In the genomic region with DNA sequence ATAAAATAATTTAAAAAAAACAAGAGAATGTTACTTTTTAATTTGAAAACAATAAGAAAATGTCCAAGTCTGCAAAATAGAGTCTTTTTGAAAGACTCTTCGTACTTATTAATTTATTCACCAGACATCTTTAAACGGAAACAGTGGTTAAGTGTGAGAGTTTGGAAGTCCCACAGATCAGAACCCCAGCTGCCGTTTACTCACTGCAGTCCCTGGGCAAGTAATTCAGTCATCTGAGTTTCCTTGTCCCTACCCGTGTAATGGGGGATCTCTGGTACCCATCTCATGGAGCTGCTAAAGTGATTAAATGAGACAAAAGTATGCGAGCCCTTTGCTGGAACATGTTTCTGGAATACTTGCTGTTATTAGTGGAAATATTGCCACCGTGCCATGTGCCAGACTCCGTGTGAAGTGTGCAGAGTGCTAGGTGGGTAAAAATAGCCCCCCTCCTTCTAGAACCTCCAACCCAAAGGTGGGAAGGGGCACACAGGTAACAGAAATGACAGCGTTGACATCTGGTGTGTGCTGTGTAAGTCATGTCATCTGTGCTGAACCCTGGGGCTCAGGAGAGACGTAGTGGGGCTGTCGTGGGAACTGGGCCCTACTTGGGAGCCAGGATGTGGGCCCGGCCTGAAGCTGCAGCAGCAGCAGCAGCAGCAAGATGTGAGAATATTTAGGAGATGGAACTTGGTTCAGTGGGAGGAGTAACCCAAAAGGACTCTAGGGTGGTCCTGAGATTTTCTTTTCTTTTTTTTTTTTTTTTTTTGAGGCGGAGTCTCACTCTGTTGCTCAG, we compare ENCODE assay signal across 21 cellular contexts.
DNase-seq lines count a peak whose midpoint lies in the region; ATAC-seq, FAIRE-seq and TF ChIP-seq lines count a peak whose summit lies in the region.
"Had no signal": no experiment of that assay in that cellular context is flagged by ENCODE, and none has a peak within 500 bp of the region (broad histone marks: within the 10 kb centered on the region; RNA-seq: fewer than 3 reads in every experiment).

No MANE protein-coding gene starts in this region.

- peak; percentile 59 for FAIRE-seq in GM12878 (lab: Jason Lieb, UNC)

- RAD21 ChIA-PET in GM12878 (lab: Charles Lee; ENCODE audit: unreplicated experiment), result interaction anchor here (0.8 to 1.2 kb wide), 5 partner anchors 17 to 101 kb away, joined by 3 to 6 read pairs (median 3); no protein-coding TSS in a partner anchor

- peak overlapping the region; percentile 3 for H3K27ac ChIP-seq in GM12878 (ENCODE audit: control insufficient read depth, insufficient read depth)
- H3K27ac ChIP-seq in psoas muscle, result peak overlapping the region; percentile 92
- H3K27ac ChIP-seq: SJSA1 had no signal

- H3K36me3 Mint-ChIP-seq in HFFc6 (ENCODE audit: low read depth), result peaks cover 1% of the 10 kb centered on the region

- no peaks in the 10 kb centered on the region for H3K27me3 ChIP-seq in GM12878 (replicated peaks in 1 of 2; ENCODE audit: control insufficient read depth in 2 of 2, insufficient read depth in 2 of 2, low read length in 1 of 2)
- H3K27me3 ChIP-seq in psoas muscle (ENCODE audit: insufficient read depth in 3 of 3, low read length in 2 of 3), result no peaks in the 10 kb centered on the region
- H3K27me3 ChIP-seq: BE2C, SJSA1 had no signal

- SMC1A ChIA-PET in GM12878 (lab: Charles Lee; ENCODE audit: uncharacterized antibody, unreplicated experiment), result interaction anchor here (0.7 to 3.1 kb wide), 8 partner anchors 12 to 71 kb away, joined by 3 to 16 read pairs (median 4); no protein-coding TSS in a partner anchor

- peaks cover under 1% of the 10 kb centered on the region; the same call in 1 of the 2 replicates for H3K27me3 Mint-ChIP-seq in HFFc6 (ENCODE audit: insufficient read depth)
- H3K27me3 Mint-ChIP-seq: effector memory CD8-positive, alpha-beta T cell had no signal

- BruUV-seq in GM12878 (replicated peaks; lab: Mats Ljungman, UMichigan), result no TSS peak

- POLR2A ChIA-PET in GM10248 (lab: Yijun Ruan, JAX) (interaction anchor here (0.6 kb wide), 1 partner anchor 124 kb away, joined by 5 read pairs; no protein-coding TSS in a partner anchor), GM12878 (lab: Charles Lee) (interaction anchor here (0.9 to 1.4 kb wide), 3 partner anchors 18 to 97 kb away, joined by 3 to 5 read pairs (median 3); no protein-coding TSS in a partner anchor)

- TF ChIP-seq CTCF in GM10248 (IDR thresholded peaks at IDR 0.05; ENCODE audit: control extremely low read depth, extremely low read depth, low read depth, missing control alignments) (no peak), HFFc6 (IDR thresholded peaks at IDR 0.05) (no peak), GM12878 (IDR thresholded peaks at IDR 0.05 in 2 of 3, conservative IDR thresholded peaks at IDR 0.05 in 1 of 3; ENCODE audit: control insufficient read depth in 2 of 3, extremely low read depth in 1 of 3, insufficient read depth in 1 of 3, low read depth in 3 of 3, low read length in 3 of 3) (no peak), psoas muscle (IDR thresholded peaks at IDR 0.05) (no peak)

- no peak overlapping the region for H2AFZ ChIP-seq in GM12878 (ENCODE audit: control insufficient read depth, low read depth, low read length)

- CTCF ChIA-PET in GM10248 (lab: Yijun Ruan, JAX), result interaction anchor here (1.4 kb wide), 1 partner anchor 12 kb away, joined by 4 read pairs; no protein-coding TSS in a partner anchor
- CTCF ChIA-PET in GM12878 (lab: Yijun Ruan, JAX), result interaction anchor here (0.9 to 1.3 kb wide), 3 partner anchors 19 to 167 kb away, joined by 3 to 5 read pairs (median 4); no protein-coding TSS in a partner anchor

- TF ChIP-seq EP300 in GM12878 (IDR thresholded peaks at IDR 0.05; ENCODE audit: borderline replicate concordance in 1 of 2, control insufficient read depth in 1 of 2, low read depth in 2 of 2, low read length in 2 of 2), result no peak

- 0 out of 2 replicates have a peak overlapping the region, but pooled peaks have one; percentile 10 for H3K27ac Mint-ChIP-seq in HFFc6
- H3K27ac Mint-ChIP-seq: activated T-cell treated with anti-CD3 and anti-CD28 coated beads, Interleukin-2, amount 50 U/mL, for 72 hours; effector memory CD8-positive, alpha-beta T cell had no signal

- intact Hi-C loops in GM12878 (cut with micrococcal nuclease; ENCODE audit: unreplicated experiment), result loop anchor here (2.0 to 10.0 kb wide), 2 partner anchors 27 to 213 kb away; no protein-coding TSS in a partner anchor
- intact Hi-C loops in psoas muscle (cut with DNase I), result no loop called here

- no peak overlapping the region for H3K4me3 ChIP-seq in GM12878
- H3K4me3 ChIP-seq in psoas muscle, result no peak overlapping the region
- H3K4me3 ChIP-seq: mucosa of descending colon, SJSA1 had no signal

- peaks cover 6% of the 10 kb centered on the region for H3K79me2 ChIP-seq in GM12878 (ENCODE audit: control insufficient read depth, insufficient read depth, low read length)

- no peak overlapping the region for H3K9ac ChIP-seq in GM12878 (ENCODE audit: control insufficient read depth, insufficient read depth, low read length)

- no peak for TF ChIP-seq POLR2A in GM12878 (IDR thresholded peaks at IDR 0.05; ENCODE audit: low read depth, low read length)

- no peaks in the 10 kb centered on the region for H3K9me3 Mint-ChIP-seq in HFFc6
- H3K9me3 Mint-ChIP-seq: activated T-cell treated with anti-CD3 and anti-CD28 coated beads, Interleukin-2, amount 50 U/mL, for 72 hours; effector memory CD8-positive, alpha-beta T cell had no signal

- no peaks in the 10 kb centered on the region for H4K20me1 ChIP-seq in GM12878 (ENCODE audit: control insufficient read depth, insufficient read depth)

- in situ Hi-C loops in GM12878 (cut with MboI), result no loop called here

- no peak overlapping the region for H3K4me3 Mint-ChIP-seq in HFFc6
- H3K4me3 Mint-ChIP-seq: activated T-cell treated with anti-CD3 and anti-CD28 coated beads, Interleukin-2, amount 50 U/mL, for 72 hours; effector memory CD8-positive, alpha-beta T cell had no signal

- H3K4me1 ChIP-seq in GM12878 (ENCODE audit: control insufficient read depth, insufficient read depth, low read length), result peaks cover 43% of the 10 kb centered on the region
- H3K4me1 ChIP-seq in psoas muscle, result peaks cover 76% of the 10 kb centered on the region

- ATAC-seq in GM12878 (peak; percentile 63), psoas muscle (no peak), HG03460 (IDR thresholded peaks at IDR 0.05; ENCODE audit: unreplicated experiment) (no peak), HG02678 (IDR thresholded peaks at IDR 0.05; ENCODE audit: unreplicated experiment) (no peak)
- ATAC-seq: activated T-cell treated with anti-CD3 and anti-CD28 coated beads, Interleukin-2, amount 50 U/mL, for 72 hours; effector memory CD8-positive, alpha-beta T cell had no signal

- WGBS in GM12878 (ENCODE audit: insufficient coverage, insufficient replicate concordance, low lambda C conversion rate, missing lambda C conversion rate), result 67% methylated on average over 11 of the region's 12 CpGs
- 50 to 64% (median 51%) methylated on average over 11 to 12 of the region's 12 CpGs for WGBS in psoas muscle, 3 donors

- H3K9me3 ChIP-seq in GM12878 (replicated peaks; ENCODE audit: control insufficient read depth, insufficient read depth, low read length), result no peaks in the 10 kb centered on the region
- no peaks in the 10 kb centered on the region for H3K9me3 ChIP-seq in psoas muscle
- H3K9me3 ChIP-seq: BE2C, mucosa of descending colon, SJSA1 had no signal

- peaks cover 36% of the 10 kb centered on the region for H3K4me1 Mint-ChIP-seq in HFFc6 (ENCODE audit: low read depth)

- H3K36me3 ChIP-seq in GM12878 (ENCODE audit: control insufficient read depth in 2 of 2, insufficient read depth in 2 of 2, low read length in 1 of 2), result no peaks in the 10 kb centered on the region
- no peaks in the 10 kb centered on the region for H3K36me3 ChIP-seq in psoas muscle (ENCODE audit: insufficient read depth in 1 of 2, low read depth in 1 of 2)
- H3K36me3 ChIP-seq: BE2C, SJSA1 had no signal

- H3K4me2 ChIP-seq in GM12878 (ENCODE audit: control insufficient read depth, insufficient read depth), result peak overlapping the region; percentile 21; the same call in 1 of the 2 replicates

- DNase-seq in GM10248 (ENCODE audit: extremely low spot score) (peak; percentile 44), HFFc6 (no peak), GM12878 (ENCODE audit: low read depth, low spot score) (no peak), psoas muscle (no peak), Kasumi-1 (lab: John Stamatoyannopoulos, UW) (no peak), NCI-H748 treated with DMSO at 0.1 percent for 48 hours (lab: John Stamatoyannopoulos, UW) (no peak)
- DNase-seq: activated CD4-positive, alpha-beta T cell treated with anti-CD3 and anti-CD28 coated beads, Interleukin-2, amount 50 U/mL, for 48 hours; activated T-cell treated with anti-CD3 and anti-CD28 coated beads, Interleukin-2, amount 50 U/mL, for 72 hours; amniotic stem cell; BE2C; cerebellar nuclear complex; DMS 273 treated with DMSO at 0.1 percent for 48 hours; effector memory CD8-positive, alpha-beta T cell; mucosa of descending colon; NCI-H1694; NCI-H510A; OCI-M1; stimulated activated CD4-positive, alpha-beta T cell treated with anti-CD3 and anti-CD28 coated beads, Interleukin-4, amount 100 ng/mL, for 1 hour had no signal

- TF ChIP-seq RAD21 in GM12878 (IDR thresholded peaks at IDR 0.05; ENCODE audit: insufficient read depth, low read depth, low read length), result no peak

TF ChIP-seq in GM12878, 131 proteins besides CTCF, POLR2A, EP300 and RAD21 (continues in another document):
- TF ChIP-seq, protein P1, sequence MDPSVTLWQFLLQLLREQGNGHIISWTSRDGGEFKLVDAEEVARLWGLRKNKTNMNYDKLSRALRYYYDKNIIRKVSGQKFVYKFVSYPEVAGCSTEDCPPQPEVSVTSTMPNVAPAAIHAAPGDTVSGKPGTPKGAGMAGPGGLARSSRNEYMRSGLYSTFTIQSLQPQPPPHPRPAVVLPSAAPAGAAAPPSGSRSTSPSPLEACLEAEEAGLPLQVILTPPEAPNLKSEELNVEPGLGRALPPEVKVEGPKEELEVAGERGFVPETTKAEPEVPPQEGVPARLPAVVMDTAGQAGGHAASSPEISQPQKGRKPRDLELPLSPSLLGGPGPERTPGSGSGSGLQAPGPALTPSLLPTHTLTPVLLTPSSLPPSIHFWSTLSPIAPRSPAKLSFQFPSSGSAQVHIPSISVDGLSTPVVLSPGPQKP (IDR thresholded peaks at IDR 0.05; ENCODE audit: low read depth, low read length), result no peak
- TF ChIP-seq EED (IDR thresholded peaks at IDR 0.05; ENCODE audit: low read depth), result peak; percentile 75
- 0 out of 2 replicates have a peak, but pooled peaks have one; percentile 29 for TF ChIP-seq DPF2 (IDR thresholded peaks at IDR 0.05)
- TF ChIP-seq CBX3 (IDR thresholded peaks at IDR 0.05; ENCODE audit: borderline replicate concordance, low read depth), result no peak
- no peak for TF ChIP-seq MXI1 (IDR thresholded peaks at IDR 0.05; ENCODE audit: low read depth, low read length)
